In the genomic region with DNA sequence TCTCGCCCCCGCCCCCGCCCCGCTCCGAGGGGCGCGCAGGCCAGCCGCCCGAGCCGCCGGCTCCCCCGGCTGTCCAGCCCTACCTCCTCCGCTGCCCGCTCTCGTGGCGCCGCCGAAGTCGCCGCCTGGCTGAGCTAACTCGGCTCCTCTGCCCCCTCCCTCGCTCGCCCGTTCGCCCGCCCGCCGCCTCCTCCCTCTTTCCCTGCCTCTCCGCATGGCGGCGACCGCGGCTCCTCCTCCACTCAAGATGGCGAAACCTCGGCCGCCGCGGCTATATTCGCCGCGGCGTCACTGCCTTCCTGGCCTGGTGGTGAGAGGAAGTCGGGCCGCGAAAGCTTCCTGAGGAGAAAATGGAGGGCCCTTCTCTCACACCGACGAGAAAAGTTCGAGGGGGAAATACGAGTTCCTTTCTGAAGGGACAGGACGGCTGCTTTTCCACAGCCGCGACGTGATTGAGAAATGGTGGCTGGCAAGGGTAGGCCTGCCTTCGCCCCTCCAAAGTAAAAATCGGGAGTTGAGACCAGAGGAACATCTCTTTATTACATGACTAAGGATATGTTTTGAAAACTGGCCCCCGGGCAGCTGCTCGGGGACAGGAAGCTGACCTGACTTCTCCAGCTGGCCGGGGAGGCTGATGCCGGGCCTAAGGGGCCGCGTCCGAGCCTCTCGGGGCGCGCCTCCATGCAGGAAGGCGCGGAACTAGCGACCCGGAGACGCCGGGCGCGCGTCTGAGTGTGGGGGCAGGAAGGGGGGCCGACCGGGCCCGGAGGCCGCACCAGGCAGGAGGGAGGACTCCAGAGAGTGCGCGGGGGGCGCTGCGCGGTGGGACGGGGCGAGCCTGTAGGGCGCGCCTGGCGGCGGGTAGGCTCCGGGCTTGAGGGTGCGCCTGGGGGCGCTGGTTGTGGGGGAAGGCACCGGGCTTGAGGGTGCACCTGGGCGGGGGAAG, we compare ENCODE assay signal across 8 cellular contexts. TPM values are rescaled to one million over a fixed set of nuclear protein-coding genes. Genes with fewer than 3 reads are reported as not detected.
DNase-seq lines count a peak whose midpoint lies in the region; ATAC-seq and TF ChIP-seq lines count a peak whose summit lies in the region.

TSS of gene DDX6 (minus strand) at position 150 of the 946 bp plus-strand sequence. CDS start 4,913 bp downstream, outside the sequence.

- H3K4me1 ChIP-seq in H9 (ENCODE audit: insufficient read depth, low read length) (0 out of 2 replicates have a peak, but pooled peaks cover 5% of the 10 kb centered on the region), suprapubic skin (peaks cover 47% of the 10 kb centered on the region)

- H3K27me3 ChIP-seq in H9 (ENCODE audit: insufficient read depth, low read length) (no peaks in the 10 kb centered on the region), suprapubic skin (no peaks in the 10 kb centered on the region)

- no peaks in the 10 kb centered on the region for H3K36me3 ChIP-seq in suprapubic skin

- H4K8ac ChIP-seq in H9 (replicated peaks; ENCODE audit: insufficient read length, low read depth, low read length): peak within 1 kb of the TSS; percentile 72

- H4K5ac ChIP-seq in H9 (ENCODE audit: insufficient read length, low read depth, low read length): peak within 1 kb of the TSS; percentile 100

- TF ChIP-seq CTCF in H9 (conservative IDR thresholded peaks at IDR 0.05) (no peak; the same call in 2 of the 3 replicates), omental fat pad (IDR thresholded peaks at IDR 0.05) (no peak), suprapubic skin (IDR thresholded peaks at IDR 0.05) (peak; percentile 34 to 37)

- peak within 1 kb of the TSS; percentile 86 for H2BK12ac ChIP-seq in H9 (ENCODE audit: insufficient read length, low read depth, low read length)

- peak within 1 kb of the TSS; percentile 100 for H2BK120ac ChIP-seq in H9 (ENCODE audit: low read depth, low read length, poor library complexity, severe bottlenecking)

- H4K20me1 ChIP-seq in H9 (ENCODE audit: control insufficient read depth, insufficient read depth, insufficient read length): no peaks in the 10 kb centered on the region

- H2BK5ac ChIP-seq in H9 (ENCODE audit: insufficient read length, low read length): peak within 1 kb of the TSS; percentile 97

- peak within 1 kb of the TSS; percentile 100 for H3K4me3 Mint-ChIP-seq in H9

- DNase-seq in DMS79 treated with DMSO at 0.1 percent for 48 hours (lab: John Stamatoyannopoulos, UW) (peak; percentile 95), H9 (peak; percentile 84), NAMALWA (ENCODE audit: low spot score) (peak; percentile 91), SKM-1 (lab: John Stamatoyannopoulos, UW; ENCODE audit: unreplicated experiment) (peak; percentile 83), glomerular endothelial cell (ENCODE audit: extremely low read depth, low read depth, low spot score) (no peak), omental fat pad (ENCODE audit: low spot score) (peak; percentile 74), suprapubic skin (ENCODE audit: low spot score in 2 of 2) (peak; percentile 96 to 97)
- peak; percentile 88 for DNase-seq in activated naive CD4-positive, alpha-beta T cell treated with anti-CD3 and anti-CD28 coated beads, Interleukin-2, amount 50 U/mL, for 72 hours (ENCODE audit: low spot score in 2 of 2)

- no peak within 1 kb of the TSS for H2AFZ ChIP-seq in H9 (ENCODE audit: low read length)

- H3K4me3 ChIP-seq in suprapubic skin: peak within 1 kb of the TSS; percentile 80

- peaks cover 4 to 20% (median 11%) of the 10 kb centered on the region in 3 experiments; a peak in 6 of 7 replicates for H3K36me3 Mint-ChIP-seq in H9 (ENCODE audit: insufficient read depth in 1 of 3, low read depth in 3 of 3)
- H3K36me3 Mint-ChIP-seq in activated naive CD4-positive, alpha-beta T cell treated with anti-CD3 and anti-CD28 coated beads, Interleukin-2, amount 50 U/mL, for 72 hours: peaks cover 33 to 37% of the 10 kb centered on the region in 2 donors

- no peaks in the 10 kb centered on the region for H3K9me3 Mint-ChIP-seq in H9
- H3K9me3 Mint-ChIP-seq in activated naive CD4-positive, alpha-beta T cell treated with anti-CD3 and anti-CD28 coated beads, Interleukin-2, amount 50 U/mL, for 72 hours: no peaks in the 10 kb centered on the region

- no CpG with 5 or more reads among the region's 94 CpGs for WGBS in H9 (ENCODE audit: extremely low coverage, insufficient read length, low lambda C conversion rate)
- WGBS in suprapubic skin: under 1% methylated on average over 70 of the region's 94 CpGs

- H3K4me2 ChIP-seq in H9 (ENCODE audit: insufficient read depth, insufficient read length, low read length): peak within 1 kb of the TSS; percentile 95

- no peak within 1 kb of the TSS for H3K23ac ChIP-seq in H9 (ENCODE audit: insufficient read length, low read depth, low read length)

- H2AK5ac ChIP-seq in H9 (ENCODE audit: insufficient read length, low read length): no peak within 1 kb of the TSS

- H3T11ph ChIP-seq in H9 (ENCODE audit: low read length): peak within 1 kb of the TSS; percentile 96

- no peaks in the 10 kb centered on the region for H3K27me3 Mint-ChIP-seq in H9 (ENCODE audit: low read depth)

- peak within 1 kb of the TSS; percentile 100 for H3K9ac ChIP-seq in H9 (ENCODE audit: extremely low read depth, insufficient read length, low read length)

- peak within 1 kb of the TSS; percentile 98 to 100 (median 99) for H3K27ac Mint-ChIP-seq in H9
- H3K27ac Mint-ChIP-seq in activated naive CD4-positive, alpha-beta T cell treated with anti-CD3 and anti-CD28 coated beads, Interleukin-2, amount 50 U/mL, for 72 hours: peak within 1 kb of the TSS; percentile 98 to 100

- H2BK20ac ChIP-seq in H9 (ENCODE audit: low read depth, low read length, poor library complexity, severe bottlenecking): no peak within 1 kb of the TSS

- no peaks in the 10 kb centered on the region for H3K9me3 ChIP-seq in H9 (ENCODE audit: control insufficient read depth, low read depth, low read length)
- H3K9me3 ChIP-seq in suprapubic skin: no peaks in the 10 kb centered on the region

- H4K91ac ChIP-seq in H9 (ENCODE audit: insufficient read length, low read depth, low read length): peak within 1 kb of the TSS; percentile 100

- no peaks in the 10 kb centered on the region for H3K79me1 ChIP-seq in H9 (ENCODE audit: insufficient read depth, low read depth, low read length, poor library complexity, severe bottlenecking)

- H3K27ac ChIP-seq in H9 (ENCODE audit: insufficient read length, low read depth, low read length): peak within 1 kb of the TSS; percentile 86
- H3K27ac ChIP-seq in suprapubic skin: peak within 1 kb of the TSS; percentile 99

- peaks cover 27 to 28% of the 10 kb centered on the region in 2 experiments for H3K4me1 Mint-ChIP-seq in H9

- peak within 1 kb of the TSS; percentile 100 for H3K14ac ChIP-seq in H9 (ENCODE audit: insufficient read depth, low read length)

- peak within 1 kb of the TSS; percentile 100 for H3K18ac ChIP-seq in H9 (ENCODE audit: insufficient read length, low read depth, low read length)

- TF ChIP-seq POLR2A in suprapubic skin (IDR thresholded peaks at IDR 0.05): peak; percentile 44 to 96

- H3K4ac ChIP-seq in H9 (ENCODE audit: low read depth, low read length): peak within 1 kb of the TSS; percentile 97

- H3K23me2 ChIP-seq in H9 (ENCODE audit: insufficient read length, low read depth, low read length, poor library complexity, severe bottlenecking): peaks cover 7% of the 10 kb centered on the region

- peaks cover 35% of the 10 kb centered on the region for H3K79me2 ChIP-seq in H9 (ENCODE audit: insufficient read depth, low read length)

- peak within 1 kb of the TSS; percentile 98 for H3K56ac ChIP-seq in H9 (ENCODE audit: insufficient read length, low read depth, low read length)

- peak within 1 kb of the TSS; percentile 99 for H2BK15ac ChIP-seq in H9 (ENCODE audit: low read depth, low read length)

- ATAC-seq in activated naive CD4-positive, alpha-beta T cell treated with anti-CD3 and anti-CD28 coated beads, Interleukin-2, amount 50 U/mL, for 72 hours: peak; percentile 58 to 65
- peak; percentile 80 for ATAC-seq in omental fat pad (ENCODE audit: low FRiP score)

- TF ChIP-seq EP300 in suprapubic skin (IDR thresholded peaks at IDR 0.05): no peak

RNA-seq across cellular contexts. Expression of gene DDX6, which starts in this region (rescaled TPM):
- total RNA-seq in H9 (2021) (221 and 222 TPM in 2 replicates), glomerular endothelial cell (101 and 110 TPM in 2 replicates), omental fat pad (100 to 1,000 TPM in 3 of 4 donors, 10 to 100 TPM in 1; 84.5 to 129 (median 108) TPM), suprapubic skin (100 to 1,000 TPM in 1 of 4 donors, 10 to 100 TPM in 3; 88.1 to 130 (median 91.2) TPM)
- total RNA-seq in activated naive CD4-positive, alpha-beta T cell treated with anti-CD3 and anti-CD28 coated beads, Interleukin-2, amount 50 U/mL, for 72 hours: 100 to 1,000 TPM; 180 to 239 TPM

Comparison
In these comparisons a context has a peak if more than half of its experiments do, and no peak if none do; other contexts are left out.
1. CTCF ChIP-seq: peak in suprapubic skin (2 of 2); none in H9 (single experiment) and omental fat pad (0 of 3).